ENCODE assay signal across 9 cellular contexts in the genomic region with DNA sequence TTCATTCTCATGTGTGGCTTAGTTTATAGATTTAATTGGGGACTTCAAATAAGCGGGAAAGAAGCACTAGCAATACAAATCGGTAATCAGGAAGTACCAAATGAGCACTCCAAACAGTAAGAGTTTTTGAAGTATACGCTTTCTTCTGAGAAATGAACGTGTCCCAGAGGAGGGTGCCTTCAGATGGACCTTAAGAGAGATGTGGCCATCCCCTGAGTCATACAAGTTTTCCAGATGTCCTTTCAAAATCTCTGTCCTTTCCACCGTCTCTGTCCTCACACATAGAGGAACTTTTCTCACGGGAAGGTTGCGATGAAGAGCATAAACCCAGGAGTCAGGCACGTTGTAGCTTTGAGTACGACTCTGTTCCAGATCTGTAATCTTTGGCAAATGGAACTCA. TPM values are rescaled to one million over a fixed set of nuclear protein-coding genes. Genes with fewer than 3 reads are reported as not detected.
DNase-seq lines count a peak whose midpoint lies in the region; ATAC-seq and TF ChIP-seq lines count a peak whose summit lies in the region.
"Had no signal": no experiment of that assay in that cellular context is flagged by ENCODE, and none has a peak within 500 bp of the region (broad histone marks: within the 10 kb centered on the region; RNA-seq: fewer than 3 reads in every experiment).

No MANE protein-coding gene starts in this region.

- no peaks in the 10 kb centered on the region for H3K9me3 Mint-ChIP-seq in CD4-positive, CD25-positive, alpha-beta regulatory T cell
- no peaks in the 10 kb centered on the region for H3K9me3 Mint-ChIP-seq in IgD-negative memory B cell
- no peaks in the 10 kb centered on the region for H3K9me3 Mint-ChIP-seq in natural killer cell treated with Interleukin-12 subunit alpha and Interleukin-12 subunit beta and Interleukin-15 and Interleukin-18, amount 100 ng/mL, for 72 hours

- intact Hi-C loops in body of pancreas (cut with DNase I) (no loop called here), left ventricle myocardium superior (cut with micrococcal nuclease) (no loop called here)

- 56 to 60% methylated on average over 9 of the region's 9 CpGs for WGBS in body of pancreas, 2 donors

- no peaks in the 10 kb centered on the region for H3K27me3 ChIP-seq in CD4-positive, CD25-positive, alpha-beta regulatory T cell (ENCODE audit: control insufficient read depth, insufficient read depth, low read length)
- no peaks in the 10 kb centered on the region for H3K27me3 ChIP-seq in body of pancreas

- H3K9me3 ChIP-seq in CD4-positive, CD25-positive, alpha-beta regulatory T cell (ENCODE audit: control insufficient read depth in 2 of 2, low read length in 2 of 2), result no peaks in the 10 kb centered on the region
- no peaks in the 10 kb centered on the region for H3K9me3 ChIP-seq in body of pancreas

- H3K27me3 Mint-ChIP-seq in CD4-positive, CD25-positive, alpha-beta regulatory T cell, result peaks cover 7% of the 10 kb centered on the region
- peaks cover 2% of the 10 kb centered on the region for H3K27me3 Mint-ChIP-seq in IgD-negative memory B cell
- peaks cover 0 to 3% of the 10 kb centered on the region in 2 donors for H3K27me3 Mint-ChIP-seq in natural killer cell treated with Interleukin-12 subunit alpha and Interleukin-12 subunit beta and Interleukin-15 and Interleukin-18, amount 100 ng/mL, for 72 hours

- H3K27ac Mint-ChIP-seq in CD4-positive, CD25-positive, alpha-beta regulatory T cell, result peak overlapping the region; percentile 86 to 92 (median 91)
- peak overlapping the region; percentile 90 to 98 (median 92) for H3K27ac Mint-ChIP-seq in IgD-negative memory B cell
- peak overlapping the region; percentile 59 to 67 for H3K27ac Mint-ChIP-seq in natural killer cell treated with Interleukin-12 subunit alpha and Interleukin-12 subunit beta and Interleukin-15 and Interleukin-18, amount 100 ng/mL, for 72 hours

- H3K36me3 Mint-ChIP-seq in CD4-positive, CD25-positive, alpha-beta regulatory T cell, result no peaks in the 10 kb centered on the region
- H3K36me3 Mint-ChIP-seq in IgD-negative memory B cell, result no peaks in the 10 kb centered on the region
- no peaks in the 10 kb centered on the region for H3K36me3 Mint-ChIP-seq in natural killer cell treated with Interleukin-12 subunit alpha and Interleukin-12 subunit beta and Interleukin-15 and Interleukin-18, amount 100 ng/mL, for 72 hours

- peak overlapping the region; percentile 90 for H3K27ac ChIP-seq in CD4-positive, CD25-positive, alpha-beta regulatory T cell (ENCODE audit: insufficient read depth, low read length, poor library complexity, severe bottlenecking)
- H3K27ac ChIP-seq in body of pancreas, result peak overlapping the region in 3 of 4 donors; percentile 35 to 99 (median 98)

- ATAC-seq in CD4-positive, CD25-positive, alpha-beta regulatory T cell (ENCODE audit: low read depth in 2 of 2), result no peak
- ATAC-seq in body of pancreas, result no peak
- no peak for ATAC-seq in natural killer cell treated with Interleukin-12 subunit alpha and Interleukin-12 subunit beta and Interleukin-15 and Interleukin-18, amount 100 ng/mL, for 72 hours
- ATAC-seq in left ventricle myocardium superior, result no peak

- H3K4me1 ChIP-seq in CD4-positive, CD25-positive, alpha-beta regulatory T cell (ENCODE audit: control insufficient read depth, insufficient read depth, low read length, poor library complexity, severe bottlenecking), result peaks cover 38% of the 10 kb centered on the region
- peaks cover 35% of the 10 kb centered on the region for H3K4me1 ChIP-seq in body of pancreas

- TF ChIP-seq POLR2A in body of pancreas (IDR thresholded peaks at IDR 0.05), result no peak

- peak overlapping the region; percentile 85 to 89 (median 86) for H3K4me3 Mint-ChIP-seq in CD4-positive, CD25-positive, alpha-beta regulatory T cell
- H3K4me3 Mint-ChIP-seq in IgD-negative memory B cell, result peak overlapping the region; percentile 85 to 98 (median 90)
- peak overlapping the region; percentile 81 for H3K4me3 Mint-ChIP-seq in natural killer cell treated with Interleukin-12 subunit alpha and Interleukin-12 subunit beta and Interleukin-15 and Interleukin-18, amount 100 ng/mL, for 72 hours

- no peak for TF ChIP-seq CTCF in body of pancreas (IDR thresholded peaks at IDR 0.05)

- H3K4me1 Mint-ChIP-seq in CD4-positive, CD25-positive, alpha-beta regulatory T cell, result peaks cover 22 to 38% (median 33%) of the 10 kb centered on the region in 4 donors
- H3K4me1 Mint-ChIP-seq in IgD-negative memory B cell, result peaks cover 20 to 31% (median 27%) of the 10 kb centered on the region in 3 donors
- H3K4me1 Mint-ChIP-seq in natural killer cell treated with Interleukin-12 subunit alpha and Interleukin-12 subunit beta and Interleukin-15 and Interleukin-18, amount 100 ng/mL, for 72 hours (ENCODE audit: low read depth in 2 of 2), result peaks cover 26 to 31% of the 10 kb centered on the region in 2 donors

- peak overlapping the region; percentile 72 for H3K4me3 ChIP-seq in CD4-positive, CD25-positive, alpha-beta regulatory T cell (ENCODE audit: low read depth, low read length)
- H3K4me3 ChIP-seq in body of pancreas, result no peak overlapping the region

- H3K36me3 ChIP-seq in CD4-positive, CD25-positive, alpha-beta regulatory T cell (ENCODE audit: control insufficient read depth, insufficient read depth, low read length), result no peaks in the 10 kb centered on the region
- H3K36me3 ChIP-seq in body of pancreas (replicated peaks in 1 of 2; ENCODE audit: insufficient read depth in 1 of 2, low read depth in 2 of 2), result no peaks in the 10 kb centered on the region

- no peak for DNase-seq in CD4-positive, CD25-positive, alpha-beta regulatory T cell
- DNase-seq in body of pancreas (no peak), COLO829 (ENCODE audit: low spot score) (no peak), left ventricle myocardium superior (no peak), inferior parietal cortex (ENCODE audit: extremely low spot score) (no peak)
- no peak for DNase-seq in natural killer cell treated with Interleukin-12 subunit alpha and Interleukin-12 subunit beta and Interleukin-15 and Interleukin-18, amount 100 ng/mL, for 72 hours (ENCODE audit: low spot score)
- DNase-seq in stimulated activated CD4-positive, alpha-beta T cell treated with anti-CD3 and anti-CD28 coated beads, Interleukin-2, amount 100 ng/mL, for 48 hours, result no peak
- DNase-seq: Right ventricle myocardium superior had no signal

RNA-seq across cellular contexts. Expression of gene SMAD2, which starts 1.7 kb away (rescaled TPM):
- 115 TPM for total RNA-seq in CD4-positive, CD25-positive, alpha-beta regulatory T cell
- polyA plus RNA-seq in CD4-positive, CD25-positive, alpha-beta regulatory T cell, result 100 to 1,000 TPM in 1 of 4 donors, 10 to 100 TPM in 3; 78.1 to 103 (median 88.2) TPM
- 57.9 TPM for polyA plus RNA-seq in IgD-negative memory B cell
- total RNA-seq in body of pancreas (10 to 100 TPM in 1 of 2 donors, 1 to 10 TPM in 1; 9.6 to 19.7 TPM), left ventricle myocardium superior (74.8 TPM)
- total RNA-seq in natural killer cell treated with Interleukin-12 subunit alpha and Interleukin-12 subunit beta and Interleukin-15 and Interleukin-18, amount 100 ng/mL, for 72 hours, result 100 to 1,000 TPM in 1 of 2 donors, 10 to 100 TPM in 1; 92.1 to 102 TPM
